ENCODE assay signal across 9 cellular contexts in the genomic region with DNA sequence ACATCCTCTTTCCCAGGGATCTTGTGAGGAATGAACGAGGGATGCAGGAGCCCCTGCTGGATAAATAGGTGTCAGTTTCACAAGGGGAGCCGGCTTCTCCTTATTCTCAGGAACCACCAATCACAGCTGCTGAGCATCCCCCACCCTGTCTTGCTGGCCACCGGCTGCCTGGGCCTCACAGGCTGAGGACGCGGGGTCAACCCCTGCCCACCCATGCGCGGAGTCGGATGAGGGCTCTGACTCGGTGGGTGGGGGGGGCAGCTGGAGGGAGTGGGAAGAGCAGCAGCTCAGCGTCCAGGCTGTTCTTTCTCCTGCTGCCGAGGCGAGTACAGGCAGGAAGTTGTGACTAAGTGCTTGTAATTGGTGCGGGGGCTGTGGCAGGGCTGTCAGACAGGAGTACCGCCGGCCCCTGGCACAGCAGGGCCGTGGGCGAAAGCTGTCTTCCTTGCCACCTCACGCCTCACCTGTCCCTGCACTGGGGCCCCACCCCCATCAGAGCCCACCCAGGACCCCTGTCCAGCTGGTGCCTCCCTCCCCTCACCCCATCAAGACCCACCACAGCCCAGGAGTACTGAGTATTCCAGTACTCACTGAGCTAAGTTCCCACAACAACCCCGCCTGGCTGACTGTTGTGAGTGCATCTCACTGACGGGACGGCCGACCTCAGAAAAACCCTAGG. TPM values are rescaled to one million over a fixed set of nuclear protein-coding genes. Genes with fewer than 3 reads are reported as not detected.
DNase-seq lines count a peak whose midpoint lies in the region; ATAC-seq and TF ChIP-seq lines count a peak whose summit lies in the region.
"Had no signal": no experiment of that assay in that cellular context is flagged by ENCODE, and none has a peak within 500 bp of the region (broad histone marks: within the 10 kb centered on the region; RNA-seq: fewer than 3 reads in every experiment).

No MANE protein-coding gene starts in this region.

- H3K27ac Mint-ChIP-seq in MCF 10A (ENCODE audit: low read depth, unreplicated experiment) = no peak overlapping the region
- H3K27ac Mint-ChIP-seq in stimulated activated effector memory CD8-positive, alpha-beta T cell treated with anti-CD3 and anti-CD28 coated beads, Interleukin-12 subunit alpha, Interleukin-12 subunit beta, amount 100 ng/mL, for 72 hours = peak overlapping the region; percentile 14

- CTCF ChIA-PET in MCF 10A (lab: Yijun Ruan, JAX) = interaction anchor here (0.6 to 1.4 kb wide), 8 partner anchors 10 to 385 kb away, joined by 3 to 5 read pairs (median 4); no protein-coding TSS in a partner anchor

- H3K27ac ChIP-seq in WERI-Rb-1 = no peak overlapping the region
- H3K27ac ChIP-seq: psoas muscle had no signal

- H3K4me3 ChIP-seq in WERI-Rb-1 (ENCODE audit: low read depth, low read length) = no peak overlapping the region
- H3K4me3 ChIP-seq: psoas muscle had no signal

- H3K36me3 Mint-ChIP-seq in MCF 10A (ENCODE audit: insufficient read depth, unreplicated experiment) = no peaks in the 10 kb centered on the region
- H3K36me3 Mint-ChIP-seq in stimulated activated effector memory CD8-positive, alpha-beta T cell treated with anti-CD3 and anti-CD28 coated beads, Interleukin-12 subunit alpha, Interleukin-12 subunit beta, amount 100 ng/mL, for 72 hours = no peaks in the 10 kb centered on the region

- POLR2A ChIA-PET in MCF 10A (lab: Yijun Ruan, JAX) = interaction anchor here (0.5 to 2.1 kb wide), 16 partner anchors 12 to 431 kb away, joined by 3 to 8 read pairs (median 4); a partner anchor contains a TSS

- intact Hi-C loops in MCF 10A (cut with micrococcal nuclease) = loop anchor here (1.0 to 2.0 kb wide), 2 partner anchors 30 to 39 kb away; no protein-coding TSS in a partner anchor

- no peaks in the 10 kb centered on the region for H3K36me3 ChIP-seq in WERI-Rb-1

- BruUV-seq in MCF 10A (replicated peaks; lab: Mats Ljungman, UMichigan) = no TSS peak

- TF ChIP-seq EP300 in Ishikawa (IDR thresholded peaks at IDR 0.05; ENCODE audit: borderline replicate concordance) = no peak

- no peaks in the 10 kb centered on the region for H3K27me3 Mint-ChIP-seq in MCF 10A (ENCODE audit: insufficient read depth, unreplicated experiment)

- H3K9me3 ChIP-seq in WERI-Rb-1 (ENCODE audit: severe bottlenecking) = no peaks in the 10 kb centered on the region
- H3K9me3 ChIP-seq: psoas muscle had no signal

- ATAC-seq in stimulated activated effector memory CD8-positive, alpha-beta T cell treated with anti-CD3 and anti-CD28 coated beads, Interleukin-12 subunit alpha, Interleukin-12 subunit beta, amount 100 ng/mL, for 72 hours = peak; percentile 93

- TF ChIP-seq RAD21 in Ishikawa (IDR thresholded peaks at IDR 0.05; ENCODE audit: low read depth) = no peak

- H3K9me3 Mint-ChIP-seq in MCF 10A (ENCODE audit: unreplicated experiment) = no peaks in the 10 kb centered on the region
- no peaks in the 10 kb centered on the region for H3K9me3 Mint-ChIP-seq in stimulated activated effector memory CD8-positive, alpha-beta T cell treated with anti-CD3 and anti-CD28 coated beads, Interleukin-12 subunit alpha, Interleukin-12 subunit beta, amount 100 ng/mL, for 72 hours

- DNase-seq in CD1c-positive myeloid dendritic cell (ENCODE audit: extremely low spot score) = peak; percentile 77
- peak; percentile 74 for DNase-seq in WERI-Rb-1
- DNase-seq in MCF 10A (ENCODE audit: unreplicated experiment) = peak; percentile 84
- peak; percentile 33 for DNase-seq in middle frontal gyrus (ENCODE audit: extremely low spot score, low spot score)
- peak; percentile 35 to 71 for DNase-seq in stimulated activated effector memory CD8-positive, alpha-beta T cell treated with anti-CD3 and anti-CD28 coated beads, Interleukin-12 subunit alpha, Interleukin-12 subunit beta, amount 100 ng/mL, for 72 hours (ENCODE audit: low spot score in 2 of 2)
- no peak for DNase-seq in pons (ENCODE audit: low spot score)
- DNase-seq in NCI-H2196 treated with DMSO at 0.1 percent for 48 hours (lab: John Stamatoyannopoulos, UW; ENCODE audit: unreplicated experiment) = no peak
- DNase-seq: psoas muscle had no signal

- TF ChIP-seq CTCF in WERI-Rb-1 (IDR thresholded peaks at IDR 0.05; ENCODE audit: low read depth, low read length) (no peak), MCF 10A (IDR thresholded peaks at IDR 0.05; ENCODE audit: unreplicated experiment) (no peak)

- H3K4me1 Mint-ChIP-seq in MCF 10A (ENCODE audit: insufficient read depth, unreplicated experiment) = peaks cover 14% of the 10 kb centered on the region
- H3K4me1 Mint-ChIP-seq in stimulated activated effector memory CD8-positive, alpha-beta T cell treated with anti-CD3 and anti-CD28 coated beads, Interleukin-12 subunit alpha, Interleukin-12 subunit beta, amount 100 ng/mL, for 72 hours = peaks cover 24% of the 10 kb centered on the region

- no peaks in the 10 kb centered on the region for H3K27me3 ChIP-seq in WERI-Rb-1 (ENCODE audit: insufficient read depth, low read depth, severe bottlenecking)

- H3K4me3 Mint-ChIP-seq in MCF 10A (ENCODE audit: unreplicated experiment) = no peak overlapping the region
- H3K4me3 Mint-ChIP-seq in stimulated activated effector memory CD8-positive, alpha-beta T cell treated with anti-CD3 and anti-CD28 coated beads, Interleukin-12 subunit alpha, Interleukin-12 subunit beta, amount 100 ng/mL, for 72 hours = peak overlapping the region; percentile 48

TF ChIP-seq in Ishikawa, 13 proteins besides CTCF, POLR2A, EP300 and RAD21:
- TF ChIP-seq CEBPB (IDR thresholded peaks at IDR 0.05) (no peak), ZBTB7A (IDR thresholded peaks at IDR 0.05; ENCODE audit: low read depth) (0 out of 2 replicates have a peak, but pooled peaks have one; percentile 60), EGR1 (IDR thresholded peaks at IDR 0.05) (peak; percentile 59)
TF ChIP-seq in Ishikawa: peak in this region for 2.

RNA-seq across cellular contexts. Expression of a gene that starts 11.0 kb away (rescaled TPM):
- total RNA-seq in MCF 10A (2022) = 0.29 and 0.82 TPM in 2 replicates
- total RNA-seq: psoas muscle had no signal

RNA-seq across cellular contexts. Expression of a gene that starts 26.9 kb away (rescaled TPM):
- total RNA-seq in MCF 10A (2022) = 86.8 and 92.4 TPM in 2 replicates
- total RNA-seq: psoas muscle had no signal

RNA-seq across cellular contexts. Expression of a gene that starts 41.9 kb away (rescaled TPM):
- 3,133 and 3,148 TPM in 2 replicates for total RNA-seq in MCF 10A (2022)

RNA-seq across cellular contexts. Expression of a gene that starts 55.1 kb away (rescaled TPM):
- 59.7 and 62.4 TPM in 2 replicates for total RNA-seq in MCF 10A (2022)

RNA-seq across cellular contexts. Expression of a gene that starts 55.2 kb away (rescaled TPM):
- total RNA-seq in MCF 10A (2022) = 7.2 and 9.5 TPM in 2 replicates

Comparison
In these comparisons a context has a peak if more than half of its experiments do, and no peak if none do; other contexts are left out.
1. DNase-seq: peak in CD1c-positive myeloid dendritic cell (single experiment), WERI-Rb-1 (single experiment), MCF 10A (single experiment), middle frontal gyrus (single experiment) and stimulated activated effector memory CD8-positive, alpha-beta T cell treated with anti-CD3 and anti-CD28 coated beads, Interleukin-12 subunit alpha, Interleukin-12 subunit beta, amount 100 ng/mL, for 72 hours (2 of 2); none in pons (single experiment) and NCI-H2196 treated with DMSO at 0.1 percent for 48 hours (single experiment).